In genomic region chr6:26299286-26300042, GRCh38 we compare ENCODE assay signal across 16 cellular contexts.
DNase-seq lines count a peak whose midpoint lies in the region; ATAC-seq, FAIRE-seq and TF ChIP-seq lines count a peak whose summit lies in the region.
"Had no signal": no experiment of that assay in that cellular context is flagged by ENCODE, and none has a peak within 500 bp of the region (broad histone marks: within the 10 kb centered on the region; RNA-seq: fewer than 3 reads in every experiment).

No MANE protein-coding gene starts in this region.

- H4K12ac ChIP-seq in trophoblast cell (ENCODE audit: low read depth, low read length), result no peak overlapping the region

- H4K20me1 ChIP-seq in OCI-LY3 (ENCODE audit: insufficient read depth, low read length) (no peaks in the 10 kb centered on the region), endothelial cell of umbilical vein (replicated peaks; ENCODE audit: control insufficient read depth, extremely low read depth, insufficient read depth, low read length) (no peaks in the 10 kb centered on the region)

- H3K14ac ChIP-seq in trophoblast cell (ENCODE audit: low read length), result no peak overlapping the region

- H3K79me1 ChIP-seq in trophoblast cell (ENCODE audit: low read length), result no peaks in the 10 kb centered on the region

- H4K8ac ChIP-seq in trophoblast cell (ENCODE audit: low read depth, low read length), result no peak overlapping the region

- TF ChIP-seq CTCF in OCI-LY3 (IDR thresholded peaks at IDR 0.05; ENCODE audit: low read depth, low read length) (no peak), endothelial cell of umbilical vein (IDR thresholded peaks at IDR 0.05; ENCODE audit: extremely low read depth in 1 of 2, insufficient read depth in 1 of 2, low read depth in 1 of 2, low read length in 2 of 2) (no peak), heart right ventricle (IDR thresholded peaks at IDR 0.05) (no peak)

- no peaks in the 10 kb centered on the region for H3K79me2 ChIP-seq in OCI-LY3 (ENCODE audit: low read length)
- H3K79me2 ChIP-seq in endothelial cell of umbilical vein (ENCODE audit: control insufficient read depth, insufficient read depth, low read length), result no peaks in the 10 kb centered on the region
- H3K79me2 ChIP-seq in trophoblast cell (ENCODE audit: control insufficient read depth, insufficient read depth, low read length, poor library complexity), result no peaks in the 10 kb centered on the region

- peaks cover 14% of the 10 kb centered on the region; the same call in 1 of the 2 replicates for H3K4me1 ChIP-seq in OCI-LY3 (ENCODE audit: low read length)
- peaks cover 8% of the 10 kb centered on the region for H3K4me1 ChIP-seq in endothelial cell of umbilical vein (ENCODE audit: control insufficient read depth, extremely low read depth, insufficient read depth, low read length)
- no peaks in the 10 kb centered on the region for H3K4me1 ChIP-seq in trophoblast cell (ENCODE audit: control insufficient read depth in 1 of 2, insufficient read depth in 2 of 2, low read length in 2 of 2)
- peaks cover 0 to 6% (median 0%) of the 10 kb centered on the region in 9 donors for H3K4me1 ChIP-seq in heart right ventricle
- H3K4me1 ChIP-seq: tibial artery had no signal

- no TSS peak for BruUV-seq in endothelial cell of umbilical vein (replicated peaks; lab: Mats Ljungman, UMichigan)

- H3K4me2 ChIP-seq in OCI-LY3 (ENCODE audit: low read length) (peak overlapping the region; percentile 79), endothelial cell of umbilical vein (ENCODE audit: insufficient read depth, low read length) (peak overlapping the region; percentile 50), trophoblast cell (ENCODE audit: low read length) (peak overlapping the region; percentile 33)
- H3K4me2 ChIP-seq: PC-9 had no signal

- no peak overlapping the region for H2BK120ac ChIP-seq in trophoblast cell (ENCODE audit: insufficient read depth, low read length, poor library complexity)

- POLR2A ChIA-PET in endothelial cell of umbilical vein (lab: Charles Lee), result no interaction called here

- no peak for TF ChIP-seq POLR2A in endothelial cell of umbilical vein (IDR thresholded peaks at IDR 0.05; ENCODE audit: low read depth, low read length)

- no CpG with 5 or more reads among the region's 23 CpGs for WGBS in trophoblast cell (ENCODE audit: extremely low coverage, insufficient coverage, insufficient read length)
- WGBS in heart right ventricle, 2 donors, result 25 to 26% methylated on average over 23 of the region's 23 CpGs

- dilution Hi-C loops in endothelial cell of umbilical vein (cut with MboI; ENCODE audit: extremely low pct_ligation_motif_present, low sequenced_read_pairs), result no loop called here

- H3K18ac ChIP-seq in trophoblast cell (ENCODE audit: low read length), result no peak overlapping the region

- H3K4me3 ChIP-seq in OCI-LY3 (ENCODE audit: low read length) (peak overlapping the region; percentile 81), endothelial cell of umbilical vein (replicated peaks in 1 of 3; ENCODE audit: insufficient read depth in 1 of 3, low read depth in 1 of 3, low read length in 3 of 3) (peak overlapping the region in 1 of 3 experiments; percentile 30), trophoblast cell (ENCODE audit: low read depth, low read length) (no peak overlapping the region), heart right ventricle (no peak overlapping the region)
- H3K4me3 ChIP-seq: PC-9, tibial artery had no signal

- H2AK5ac ChIP-seq in trophoblast cell (ENCODE audit: low read length), result no peak overlapping the region

- DNase-seq in HCEC 1CT (peak; percentile 26), endothelial cell of umbilical vein (ENCODE audit: low read depth, low spot score) (no peak), trophoblast cell (no peak), NCI-H1930 (lab: John Stamatoyannopoulos, UW) (no peak), heart right ventricle (no peak), GDM1 (lab: John Stamatoyannopoulos, UW) (no peak)
- DNase-seq: activated CD4-positive, CD25-positive, alpha-beta regulatory T cell; CD4-positive, CD25-positive, alpha-beta regulatory T cell; central memory CD4-positive, alpha-beta T cell; naive thymus-derived CD8-positive, alpha-beta T cell; NCI-H1436 treated with DMSO at 0.1 percent for 48 hours; stimulated activated CD4-positive, alpha-beta T cell treated with anti-CD3 and anti-CD28 coated beads, Interleukin-1b, Interleukin-23, amount 100 ng/mL, for 48 hours; tibial artery had no signal

- H2AFZ ChIP-seq in OCI-LY3 (ENCODE audit: low read depth, low read length), result peak overlapping the region; percentile 79
- H2AFZ ChIP-seq in endothelial cell of umbilical vein (ENCODE audit: low read depth, low read length), result no peak overlapping the region
- H2AFZ ChIP-seq in trophoblast cell (ENCODE audit: insufficient read depth, low read length, poor library complexity), result no peak overlapping the region
- H2AFZ ChIP-seq: PC-9 had no signal

- no peaks in the 10 kb centered on the region for H3K36me3 ChIP-seq in OCI-LY3 (replicated peaks; ENCODE audit: low read depth, low read length)
- H3K36me3 ChIP-seq in endothelial cell of umbilical vein (ENCODE audit: control insufficient read depth in 2 of 2, extremely low read depth in 1 of 2, insufficient read depth in 2 of 2, low read length in 2 of 2), result no peaks in the 10 kb centered on the region
- no peaks in the 10 kb centered on the region for H3K36me3 ChIP-seq in trophoblast cell (ENCODE audit: control insufficient read depth in 1 of 2, insufficient read depth in 2 of 2, low read length in 2 of 2)
- no peaks in the 10 kb centered on the region for H3K36me3 ChIP-seq in heart right ventricle
- H3K36me3 ChIP-seq: tibial artery had no signal

- H3K9me3 ChIP-seq in OCI-LY3 (ENCODE audit: insufficient read depth, low read length) (no peaks in the 10 kb centered on the region), endothelial cell of umbilical vein (replicated peaks; ENCODE audit: control insufficient read depth, insufficient read depth, low read length) (no peaks in the 10 kb centered on the region), trophoblast cell (ENCODE audit: insufficient read depth, low read depth, low read length) (no peaks in the 10 kb centered on the region), heart right ventricle (no peaks in the 10 kb centered on the region)
- H3K9me3 ChIP-seq: tibial artery had no signal

- intact Hi-C loops in endothelial cell of umbilical vein (cut with micrococcal nuclease) (no loop called here), heart right ventricle (cut with DNase I) (loop anchor here in 1 of 10 donors (5.0 kb wide), 1 partner anchor 692 kb away; no protein-coding TSS in a partner anchor)

- H3K27ac ChIP-seq in OCI-LY3 (ENCODE audit: low read length), result no peak overlapping the region
- H3K27ac ChIP-seq in endothelial cell of umbilical vein (ENCODE audit: insufficient read depth, low read depth, low read length), result no peak overlapping the region
- H3K27ac ChIP-seq in trophoblast cell (ENCODE audit: low read depth, low read length), result no peak overlapping the region
- H3K27ac ChIP-seq in heart right ventricle, result no peak overlapping the region
- H3K27ac ChIP-seq: KMS-11, PC-9, tibial artery had no signal

- no peak for FAIRE-seq in endothelial cell of umbilical vein (lab: Jason Lieb, UNC)

- CTCF ChIA-PET in endothelial cell of umbilical vein (lab: Charles Lee), result interaction anchor here (1.2 kb wide), 1 partner anchor 41 kb away, joined by 3 read pairs; no protein-coding TSS in a partner anchor

- no peak overlapping the region for H2BK5ac ChIP-seq in trophoblast cell (ENCODE audit: low read depth, low read length, poor library complexity)

- H3K9ac ChIP-seq in OCI-LY3 (ENCODE audit: low read length) (peak overlapping the region; percentile 42), endothelial cell of umbilical vein (replicated peaks; ENCODE audit: extremely low read depth, insufficient read depth, low read length) (no peak overlapping the region), trophoblast cell (ENCODE audit: low read length) (no peak overlapping the region)
- H3K9ac ChIP-seq: KMS-11 had no signal

- H4K91ac ChIP-seq in trophoblast cell (ENCODE audit: low read depth, low read length), result no peak overlapping the region

- H2BK12ac ChIP-seq in trophoblast cell (ENCODE audit: low read length), result no peak overlapping the region

- ATAC-seq in heart right ventricle, result no peak
- ATAC-seq: naive thymus-derived CD8-positive, alpha-beta T cell had no signal

- H3K27me3 ChIP-seq in OCI-LY3 (ENCODE audit: low read depth, low read length) (no peaks in the 10 kb centered on the region), endothelial cell of umbilical vein (ENCODE audit: control insufficient read depth in 2 of 2, insufficient read depth in 2 of 2, low read length in 2 of 2) (peaks cover 14 to 26% of the 10 kb centered on the region in 2 experiments), trophoblast cell (ENCODE audit: insufficient read depth, low read length) (no peaks in the 10 kb centered on the region), heart right ventricle (peaks cover 0 to 30% (median 0%) of the 10 kb centered on the region in 7 donors)

- H3K4ac ChIP-seq in trophoblast cell (ENCODE audit: low read depth, low read length), result no peak overlapping the region

- no peak overlapping the region for H3K23ac ChIP-seq in trophoblast cell (ENCODE audit: low read length)

- H3K9me1 ChIP-seq in endothelial cell of umbilical vein (replicated peaks; ENCODE audit: control insufficient read depth, extremely low read depth, insufficient read depth, low read length), result no peaks in the 10 kb centered on the region

TF ChIP-seq in endothelial cell of umbilical vein, 7 proteins besides CTCF, POLR2A, EP300 and RAD21:
- TF ChIP-seq MYC (IDR thresholded peaks at IDR 0.05; ENCODE audit: low read depth, low read length) (no peak), JUN (IDR thresholded peaks at IDR 0.05; ENCODE audit: borderline replicate concordance, insufficient read depth, insufficient read length, low read depth) (no peak), FOS (IDR thresholded peaks at IDR 0.05; ENCODE audit: borderline replicate concordance, insufficient read depth, low read length) (no peak), POLR2AphosphoS5 (IDR thresholded peaks at IDR 0.05; ENCODE audit: insufficient read depth, low read depth, low read length) (no peak), GATA2 (IDR thresholded peaks at IDR 0.05; ENCODE audit: insufficient read depth, insufficient read length, low read depth, low read length) (no peak), EZH2 (IDR thresholded peaks at IDR 0.05; ENCODE audit: borderline replicate concordance, low read depth, low read length, severe bottlenecking) (no peak)
- TF ChIP-seq, protein P1, sequence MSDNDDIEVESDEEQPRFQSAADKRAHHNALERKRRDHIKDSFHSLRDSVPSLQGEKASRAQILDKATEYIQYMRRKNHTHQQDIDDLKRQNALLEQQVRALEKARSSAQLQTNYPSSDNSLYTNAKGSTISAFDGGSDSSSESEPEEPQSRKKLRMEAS (IDR thresholded peaks at IDR 0.05; ENCODE audit: insufficient read depth, insufficient read length), result no peak
